19 cellular contexts compared by ENCODE assay signal in the genomic region with DNA sequence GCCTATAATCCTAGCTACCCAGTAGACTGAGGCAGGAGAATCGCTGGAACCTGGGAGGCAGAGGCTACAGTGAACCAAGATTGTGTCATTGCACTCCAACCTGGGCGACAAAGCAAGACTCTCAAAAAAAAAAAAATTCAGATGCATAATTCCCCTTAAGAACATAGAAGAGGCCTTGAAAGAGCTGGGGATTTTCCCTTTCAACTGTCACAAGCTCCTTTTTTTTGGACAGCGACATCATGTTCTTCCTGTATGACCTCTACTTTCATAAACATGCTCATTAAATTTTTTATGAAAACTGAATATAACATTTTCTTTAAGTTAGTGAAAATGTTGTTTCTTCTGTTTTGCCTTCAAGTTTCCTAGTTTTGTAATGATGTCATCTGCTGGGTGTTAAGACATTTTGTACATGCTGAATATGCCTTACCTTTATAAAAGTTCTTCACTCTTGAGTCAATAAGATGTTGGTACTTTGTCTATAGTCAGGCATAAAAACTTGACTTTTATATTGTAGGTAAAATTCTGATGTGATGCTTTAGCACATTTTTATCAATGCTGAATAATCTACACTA.
"Had no signal": no experiment of that assay in that cellular context is flagged by ENCODE, and none has a peak within 500 bp of the region (broad histone marks: within the 10 kb centered on the region; RNA-seq: fewer than 3 reads in every experiment).

No MANE protein-coding gene starts in this region.

- H3K27ac ChIP-seq: heart left ventricle, suprapubic skin, upper lobe of left lung had no signal

- H3K4me1 ChIP-seq: heart left ventricle, suprapubic skin, upper lobe of left lung had no signal

- ATAC-seq: activated naive CD8-positive, alpha-beta T cell treated with anti-CD3 and anti-CD28 coated beads, Interleukin-2, amount 50 U/mL, for 24 hours; effector memory CD8-positive, alpha-beta T cell; heart left ventricle; stimulated activated naive CD8-positive, alpha-beta T cell treated with anti-CD3 and anti-CD28 coated beads, Interleukin-15, Interleukin-2, amounts not matched to agents 100 U/mL and 50 U/mL, for 24 hours had no signal

- DNase-seq: activated B cell treated with CpG ODN at 0.5 μM for 24 hours; activated CD4-positive, alpha-beta T cell treated with anti-CD3 and anti-CD28 coated beads, Interleukin-2, amount 50 U/mL, for 1 hour; activated CD8-positive, alpha-beta memory T cell treated with anti-CD3 and anti-CD28 coated beads for 24 hours; activated naive CD4-positive, alpha-beta T cell treated with anti-CD3 and anti-CD28 coated beads for 36 hours; activated naive CD8-positive, alpha-beta T cell treated with anti-CD3 and anti-CD28 coated beads, Interleukin-2, amount 50 U/mL, for 24 hours; aorta; dermis blood vessel endothelial cell; effector memory CD8-positive, alpha-beta T cell; heart left ventricle; immature natural killer cell; nucleus accumbens; small intestine; stimulated activated CD4-positive, alpha-beta T cell treated with anti-CD3 and anti-CD28 coated beads, Interleukin-4, amount 100 ng/mL, for 4 hours; stimulated activated CD8-positive, alpha-beta memory T cell treated with anti-CD3 and anti-CD28 coated beads, Interleukin-4, amount 100 ng/mL, for 48 hours; stimulated activated naive CD8-positive, alpha-beta T cell treated with anti-CD3 and anti-CD28 coated beads, Interleukin-15, Interleukin-2, amounts not matched to agents 100 U/mL and 50 U/mL, for 24 hours; upper lobe of left lung had no signal

- H3K36me3 ChIP-seq: heart left ventricle, suprapubic skin, upper lobe of left lung had no signal

- H3K4me3 ChIP-seq: heart left ventricle, suprapubic skin, upper lobe of left lung had no signal

- FAIRE-seq: frontal cortex, small intestine, TTC549 had no signal

- H3K27me3 ChIP-seq: heart left ventricle, suprapubic skin, upper lobe of left lung had no signal

- H3K9me3 ChIP-seq: heart left ventricle, suprapubic skin, upper lobe of left lung had no signal
